ENCODE assay signal across 12 cellular contexts in the genomic region with DNA sequence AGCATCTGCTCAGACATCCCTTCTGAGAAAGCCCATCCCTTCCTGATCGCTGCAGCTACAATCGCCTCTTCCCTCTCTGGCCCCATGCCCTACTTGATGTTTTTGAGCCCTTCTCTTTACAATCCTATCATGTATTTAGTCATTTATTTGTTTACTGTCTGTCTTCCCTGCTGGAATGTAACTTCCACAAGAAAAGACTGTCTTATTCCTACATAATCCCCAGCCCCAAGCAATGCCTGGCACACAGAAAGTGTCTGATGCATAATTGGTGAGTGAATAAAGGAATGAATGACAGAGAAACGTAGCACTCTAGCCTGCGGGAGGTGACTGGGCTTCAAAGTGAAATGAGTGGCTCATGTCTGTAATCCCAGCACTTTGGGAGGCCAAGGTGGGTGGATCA. TPM values are rescaled to one million over a fixed set of nuclear protein-coding genes. Genes with fewer than 3 reads are reported as not detected.
DNase-seq lines count a peak whose midpoint lies in the region; ATAC-seq and TF ChIP-seq lines count a peak whose summit lies in the region.
"Had no signal": no experiment of that assay in that cellular context is flagged by ENCODE, and none has a peak within 500 bp of the region (broad histone marks: within the 10 kb centered on the region; RNA-seq: fewer than 3 reads in every experiment).

No MANE protein-coding gene starts in this region.

- TF ChIP-seq CTCF in Calu3 (IDR thresholded peaks at IDR 0.05; ENCODE audit: unreplicated experiment) (no peak), retinal pigment epithelial cell (conservative IDR thresholded peaks at IDR 0.05; ENCODE audit: low read depth, low read length) (no peak)

- peaks cover 40% of the 10 kb centered on the region for H3K36me3 Mint-ChIP-seq in Calu3 (ENCODE audit: insufficient read depth, unreplicated experiment)

- no peak for ATAC-seq in GM21528 (IDR thresholded peaks at IDR 0.05; ENCODE audit: low FRiP score, unreplicated experiment)

- CTCF ChIA-PET in Calu3 (lab: Charles Lee), result no interaction called here

- H3K4me1 Mint-ChIP-seq in Calu3 (ENCODE audit: low read depth, unreplicated experiment), result peaks cover 48% of the 10 kb centered on the region

- H3K27me3 ChIP-seq in MG63, result no peaks in the 10 kb centered on the region
- H3K27me3 ChIP-seq: neural progenitor cell had no signal

- no TSS peak for BruUV-seq in Calu3 (replicated peaks; lab: Mats Ljungman, UMichigan)

- H3K36me3 ChIP-seq in MG63, result no peaks in the 10 kb centered on the region
- H3K36me3 ChIP-seq: neural progenitor cell had no signal

- H3K27ac Mint-ChIP-seq in Calu3 (ENCODE audit: unreplicated experiment), result peak overlapping the region; percentile 16
- H3K27ac Mint-ChIP-seq: dendritic cell treated with granulocyte-macrophage colony-stimulating factor and Interleukin-4, amounts not matched to agents 40 ng/mL and 50 ng/mL, for 4 days; neural progenitor cell had no signal

- peak overlapping the region; percentile 23 for H3K27ac ChIP-seq in cingulate gyrus (ENCODE audit: low read depth, low read length)
- H3K27ac ChIP-seq: neural progenitor cell had no signal

- no peaks in the 10 kb centered on the region for H3K9me3 ChIP-seq in MG63

- DNase-seq in Calu3 (no peak), MG63 (peak; percentile 82), retinal pigment epithelial cell (ENCODE audit: low read depth) (peak; percentile 59), Ammon's horn (ENCODE audit: low spot score) (no peak), A172 (ENCODE audit: low spot score) (no peak)
- no peak for DNase-seq in effector CD4-positive, alpha-beta T cell
- DNase-seq: NCI-H1092, NCI-H524 had no signal

- H3K4me3 ChIP-seq in MG63 (no peak overlapping the region), retinal pigment epithelial cell (ENCODE audit: low read length) (no peak overlapping the region)
- H3K4me3 ChIP-seq: neural progenitor cell had no signal

- H3K9me3 Mint-ChIP-seq in Calu3 (ENCODE audit: low read depth, unreplicated experiment), result no peaks in the 10 kb centered on the region
- H3K9me3 Mint-ChIP-seq: dendritic cell treated with granulocyte-macrophage colony-stimulating factor and Interleukin-4, amounts not matched to agents 40 ng/mL and 50 ng/mL, for 4 days; neural progenitor cell had no signal

- H3K27me3 Mint-ChIP-seq in Calu3 (ENCODE audit: unreplicated experiment), result no peaks in the 10 kb centered on the region

- intact Hi-C loops in Calu3 (cut with micrococcal nuclease; ENCODE audit: unreplicated experiment), result no loop called here

- H3K4me3 Mint-ChIP-seq in Calu3 (ENCODE audit: low read depth, unreplicated experiment), result no peak overlapping the region
- H3K4me3 Mint-ChIP-seq: dendritic cell treated with granulocyte-macrophage colony-stimulating factor and Interleukin-4, amounts not matched to agents 40 ng/mL and 50 ng/mL, for 4 days; neural progenitor cell had no signal

RNA-seq across cellular contexts. Expression of a gene that starts 25.4 kb away (rescaled TPM):
- total RNA-seq in Calu3 (2022), result 83.0 and 101 TPM in 2 replicates
- 10.5 and 11.4 TPM in 2 replicates for total RNA-seq in MG63 (2014; rRNA removed; shearing (Covaris generic); ENCODE audit: low replicate concordance)
- 65.8 and 66.3 TPM in 2 replicates for total RNA-seq in A172 (2014; rRNA removed; shearing (Covaris generic))

Comparison
In these comparisons a context has a peak if more than half of its experiments do, and no peak if none do; other contexts are left out.
1. DNase-seq: peak in MG63 (single experiment) and retinal pigment epithelial cell (single experiment); none in Calu3 (single experiment), Ammon's horn (single experiment), A172 (single experiment) and effector CD4-positive, alpha-beta T cell (single experiment).